ENCODE assay signal across 2 cellular contexts in genomic region chr1:93720931-93721614, GRCh38.
TF ChIP-seq lines count a peak whose summit lies in the region.

No MANE protein-coding gene starts in this region.

TF ChIP-seq in HCT116, 20 proteins besides CTCF, POLR2A, EP300 and RAD21:
- TF ChIP-seq REST (IDR thresholded peaks at IDR 0.05; ENCODE audit: low read depth), result no peak
- TF ChIP-seq CEBPB (IDR thresholded peaks at IDR 0.05; ENCODE audit: low read depth), result no peak
- peak; percentile 52 for TF ChIP-seq TCF7L2 (IDR thresholded peaks at IDR 0.05; ENCODE audit: borderline replicate concordance, extremely low read depth, insufficient read depth, insufficient read length)
- TF ChIP-seq FOSL1 (IDR thresholded peaks at IDR 0.05; ENCODE audit: low read depth), result no peak
- no peak for TF ChIP-seq SRF (IDR thresholded peaks at IDR 0.05; ENCODE audit: low read depth)
- peak; percentile 61 for TF ChIP-seq SP1 (IDR thresholded peaks at IDR 0.05; ENCODE audit: low read depth)
- TF ChIP-seq ZFX (IDR thresholded peaks at IDR 0.05), result no peak
- no peak for TF ChIP-seq EZH2 (IDR thresholded peaks at IDR 0.05)
- TF ChIP-seq POLR2AphosphoS5 (IDR thresholded peaks at IDR 0.05; ENCODE audit: low read depth, low read length), result no peak
- no peak for TF ChIP-seq ELF1 (IDR thresholded peaks at IDR 0.05; ENCODE audit: borderline replicate concordance, low read depth)
- TF ChIP-seq EZH2phosphoT487 (IDR thresholded peaks at IDR 0.05; ENCODE audit: borderline replicate concordance), result no peak
- TF ChIP-seq JUND (IDR thresholded peaks at IDR 0.05), result peak; percentile 42
- TF ChIP-seq ZNF274 (IDR thresholded peaks at IDR 0.05; ENCODE audit: low read depth, low read length), result no peak
- no peak for TF ChIP-seq ZBTB33 (IDR thresholded peaks at IDR 0.05; ENCODE audit: extremely low read depth, insufficient replicate concordance, low read length)
- no peak for TF ChIP-seq SIN3A (IDR thresholded peaks at IDR 0.05; ENCODE audit: low read depth)
- peak; percentile 57 for TF ChIP-seq MAX (IDR thresholded peaks at IDR 0.05)
- 0 out of 2 replicates have a peak, but pooled peaks have one; percentile 49 for TF ChIP-seq CBX3 (IDR thresholded peaks at IDR 0.05; ENCODE audit: low read depth)
- TF ChIP-seq YY1 (IDR thresholded peaks at IDR 0.05; ENCODE audit: extremely low read depth, insufficient replicate concordance, low read depth, low read length), result no peak
- TF ChIP-seq EGR1 (IDR thresholded peaks at IDR 0.05; ENCODE audit: low read depth), result no peak
- no peak for TF ChIP-seq ATF3 (IDR thresholded peaks at IDR 0.05)

TF ChIP-seq in endothelial cell of umbilical vein, 7 proteins besides CTCF, POLR2A, EP300 and RAD21:
- TF ChIP-seq EZH2 (IDR thresholded peaks at IDR 0.05; ENCODE audit: borderline replicate concordance, low read depth, low read length, severe bottlenecking) (no peak), GATA2 (IDR thresholded peaks at IDR 0.05; ENCODE audit: insufficient read depth, insufficient read length, low read depth, low read length) (no peak)
